ENCODE assay signal across 8 cellular contexts in the genomic region with DNA sequence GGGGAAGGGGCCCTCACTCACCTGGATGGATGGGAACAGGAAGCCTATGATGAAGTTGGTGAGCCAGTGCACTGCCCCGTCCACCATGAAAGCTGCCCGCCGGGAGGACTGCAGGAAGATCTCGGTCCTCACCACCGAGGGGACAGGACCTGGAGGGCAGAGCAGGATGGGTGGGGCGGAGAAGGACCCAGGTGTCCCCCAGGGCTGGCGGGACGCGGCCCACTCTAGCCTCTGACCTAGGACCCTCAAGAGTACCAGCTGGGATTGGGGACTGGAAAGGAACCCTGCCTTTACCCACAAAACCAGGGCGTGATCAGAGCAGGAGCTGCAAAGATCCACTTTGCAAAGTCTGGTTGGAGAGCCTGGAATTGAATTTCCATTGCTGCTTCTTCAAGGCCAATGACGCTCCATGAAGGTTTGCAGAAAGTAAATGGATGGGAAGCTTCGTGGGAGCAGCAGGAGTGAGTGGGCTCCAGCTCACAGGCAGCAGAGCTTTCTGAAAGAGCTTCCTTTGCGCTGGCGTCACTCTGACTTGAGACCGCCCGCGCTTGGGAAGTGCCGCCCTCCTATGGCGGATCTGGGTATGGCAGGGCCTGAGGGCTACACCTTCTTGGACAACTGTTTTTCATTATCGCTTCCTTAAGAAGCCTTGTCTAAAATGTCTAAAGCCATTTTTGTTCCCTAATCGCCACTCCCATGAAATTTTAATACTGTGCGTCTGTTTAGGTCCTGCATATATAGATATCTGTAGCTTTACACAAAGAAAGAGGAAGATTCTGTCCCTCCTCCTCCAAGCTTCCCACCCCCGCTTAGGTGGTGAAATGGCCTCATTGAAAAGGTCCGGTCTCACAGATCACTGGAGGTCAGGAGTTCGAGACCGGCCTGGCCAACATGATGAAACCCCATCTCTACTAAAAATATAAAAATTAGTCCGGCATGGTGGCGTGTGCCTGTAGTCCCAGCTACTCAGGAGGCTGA. TPM values are rescaled to one million over a fixed set of nuclear protein-coding genes. Genes with fewer than 3 reads are reported as not detected.
DNase-seq lines count a peak whose midpoint lies in the region; ATAC-seq and TF ChIP-seq lines count a peak whose summit lies in the region.

No MANE protein-coding gene starts in this region.

- H3K27ac ChIP-seq in right lobe of liver, result no peak overlapping the region

- ATAC-seq in right lobe of liver (peak; percentile 86 to 95 (median 92)), HG02588 (IDR thresholded peaks at IDR 0.05; ENCODE audit: unreplicated experiment) (no peak)

- no peaks in the 10 kb centered on the region for H3K4me1 ChIP-seq in right lobe of liver

- DNase-seq in ACHN, result peak; percentile 74
- peak; percentile 93 for DNase-seq in GM13976 (ENCODE audit: low spot score)
- DNase-seq in NCI-H345 treated with DMSO at 0.1 percent for 48 hours (lab: John Stamatoyannopoulos, UW; ENCODE audit: unreplicated experiment), result peak; percentile 2
- peak; percentile 92 for DNase-seq in activated CD4-positive, alpha-beta T cell treated with anti-CD3 and anti-CD28 coated beads for 48 hours
- DNase-seq in cerebellum (ENCODE audit: low spot score), result peak; percentile 26
- DNase-seq in right lobe of liver, result peak; percentile 68 to 74 (median 72)
- DNase-seq in stimulated activated CD4-positive, alpha-beta T cell treated with anti-CD3 and anti-CD28 coated beads, TNF-alpha, amount 100 ng/mL, for 1 hour (ENCODE audit: low read depth in 3 of 3, low spot score in 1 of 3), result peak; percentile 44 to 84 (median 55)

- 32% methylated on average over 19 of the region's 28 CpGs for WGBS in right lobe of liver (ENCODE audit: insufficient coverage, low coverage, low lambda C conversion rate, missing lambda C conversion rate)

- no peaks in the 10 kb centered on the region for H3K9me3 ChIP-seq in right lobe of liver

- intact Hi-C loops in right lobe of liver (cut with DNase I), result no loop called here

- no peaks in the 10 kb centered on the region for H3K36me3 ChIP-seq in right lobe of liver

- no peak overlapping the region for H3K4me3 ChIP-seq in right lobe of liver

- TF ChIP-seq CTCF in GM13976 (IDR thresholded peaks at IDR 0.05; ENCODE audit: borderline replicate concordance, control extremely low read depth, extremely low read depth, insufficient read depth, missing control alignments), result peak; percentile 90
- peak; percentile 74 to 95 (median 93) for TF ChIP-seq CTCF in right lobe of liver (IDR thresholded peaks at IDR 0.05)

- H3K27me3 ChIP-seq in right lobe of liver, result no peaks in the 10 kb centered on the region

- no peak for TF ChIP-seq POLR2A in right lobe of liver (IDR thresholded peaks at IDR 0.05)

- in situ Hi-C loops in ACHN (cut with HindIII; ENCODE audit: low pct_ligation_motif_present, low pct_unique_long_range_greater_than_20kb, low sequenced_read_pairs), result no loop called here
- in situ Hi-C loops in GM13976 (cut with MboI; ENCODE audit: low sequenced_read_pairs, unreplicated experiment), result loop anchor here (5.0 kb wide), 1 partner anchor 97 kb away; no protein-coding TSS in a partner anchor

RNA-seq across cellular contexts. Expression of gene SLC2A7, which starts 21.2 kb away (rescaled TPM):
- total RNA-seq in cerebellum, result not detected
- not detected for total RNA-seq in right lobe of liver

RNA-seq across cellular contexts. Expression of gene CA6, which starts 59.4 kb away (rescaled TPM):
- total RNA-seq in cerebellum, result not detected
- total RNA-seq in right lobe of liver, result not detected

Comparison
In these comparisons a context has a peak if more than half of its experiments do, and no peak if none do; other contexts are left out.
1. DNase-seq: peak in every context shown above with its lines; median percentile 93 in GM13976; 92 in activated CD4-positive, alpha-beta T cell treated with anti-CD3 and anti-CD28 coated beads for 48 hours; 74 in ACHN; 72 in right lobe of liver; 55 in stimulated activated CD4-positive, alpha-beta T cell treated with anti-CD3 and anti-CD28 coated beads, TNF-alpha, amount 100 ng/mL, for 1 hour; 26 in cerebellum; 2 in NCI-H345 treated with DMSO at 0.1 percent for 48 hours.